Comparison of ENCODE assay signal across 8 cellular contexts in the genomic region with DNA sequence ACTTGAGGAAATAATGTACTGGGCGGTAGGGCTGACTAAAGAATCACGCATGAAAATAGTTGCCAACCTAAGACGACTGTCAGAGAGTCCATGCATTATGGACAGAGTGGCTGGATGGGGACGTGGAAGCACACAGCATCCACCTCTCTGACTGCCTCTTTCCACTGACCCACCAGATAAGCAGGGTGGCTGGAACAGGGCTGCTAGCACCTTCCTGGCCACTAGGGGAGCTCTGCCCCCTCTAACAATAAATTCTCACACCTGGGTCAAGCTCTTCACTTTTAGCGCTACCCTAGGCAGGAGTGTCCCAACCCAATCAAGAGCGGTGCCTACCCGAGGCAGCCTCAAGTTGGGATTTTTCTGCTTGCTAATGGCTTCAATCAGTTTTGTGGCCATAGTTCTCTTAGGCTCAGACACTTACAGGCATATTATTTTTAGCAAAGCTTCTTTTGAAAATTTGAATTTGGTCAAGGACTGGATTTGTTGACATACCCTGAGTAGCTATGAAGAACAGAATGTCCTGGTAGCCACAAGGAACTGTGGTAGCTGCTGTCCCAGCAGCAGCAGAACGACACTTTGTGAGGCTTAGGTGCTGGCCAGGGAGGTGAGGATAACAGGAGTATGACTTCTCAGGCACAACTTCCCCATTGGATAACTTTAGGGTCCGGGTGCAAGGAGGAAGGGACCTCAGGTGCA. TPM values are rescaled to one million over a fixed set of nuclear protein-coding genes. Genes with fewer than 3 reads are reported as not detected.
DNase-seq lines count a peak whose midpoint lies in the region; ATAC-seq, FAIRE-seq and TF ChIP-seq lines count a peak whose summit lies in the region.

No MANE protein-coding gene starts in this region.

- BruUV-seq in K562 (replicated peaks; lab: Mats Ljungman, UMichigan) = no TSS peak

- no peaks in the 10 kb centered on the region for H4K20me1 ChIP-seq in K562 (replicated peaks; ENCODE audit: control insufficient read depth, insufficient read depth, low read length)
- H4K20me1 ChIP-seq in keratinocyte (ENCODE audit: control insufficient read depth, extremely low read depth, insufficient read depth, low read length) = peaks cover 3% of the 10 kb centered on the region

- H3K4me2 ChIP-seq in K562 (ENCODE audit: insufficient read depth, low read length) = no peak overlapping the region
- H3K4me2 ChIP-seq in keratinocyte (ENCODE audit: control insufficient read depth, extremely low read depth, insufficient read depth, low read depth, low read length) = no peak overlapping the region

- H3K27ac ChIP-seq in K562 (ENCODE audit: extremely low read depth, low read depth, low read length) = no peak overlapping the region
- H3K27ac ChIP-seq in keratinocyte (ENCODE audit: control insufficient read depth, insufficient read depth, low read length) = no peak overlapping the region

- in situ Hi-C loops in K562 (cut with MboI) = no loop called here

- H3K4me1 ChIP-seq in K562 (replicated peaks in 1 of 2; ENCODE audit: control insufficient read depth in 2 of 2, insufficient read depth in 2 of 2, low read length in 2 of 2) = no peaks in the 10 kb centered on the region; a peak in 3 of 5 replicates
- H3K4me1 ChIP-seq in keratinocyte (ENCODE audit: control insufficient read depth, extremely low read depth, insufficient read depth, low read length) = no peaks in the 10 kb centered on the region

- no peaks in the 10 kb centered on the region for H3K79me2 ChIP-seq in K562 (ENCODE audit: control insufficient read depth, insufficient read depth, low read length)
- H3K79me2 ChIP-seq in keratinocyte (ENCODE audit: control insufficient read depth, insufficient read depth, low read length) = no peaks in the 10 kb centered on the region

- TF ChIP-seq CTCF in K562 (IDR thresholded peaks at IDR 0.05 in 2 of 3, conservative IDR thresholded peaks at IDR 0.05 in 1 of 3; ENCODE audit: insufficient read depth in 2 of 3, low read depth in 1 of 3, low read length in 3 of 3) = peak; percentile 75 to 85 (median 78)
- TF ChIP-seq CTCF in keratinocyte (optimal IDR thresholded peaks at IDR 0.05 in 1 of 3, IDR thresholded peaks at IDR 0.05 in 1 of 3, conservative IDR thresholded peaks at IDR 0.05 in 1 of 3; ENCODE audit: extremely low read depth in 1 of 3, insufficient read depth in 2 of 3, low read length in 3 of 3) = peak; percentile 90 to 93 (median 91)

- TF ChIP-seq EP300 in Ishikawa (IDR thresholded peaks at IDR 0.05; ENCODE audit: borderline replicate concordance) = no peak
- no peak for TF ChIP-seq EP300 in K562 (IDR thresholded peaks at IDR 0.05; ENCODE audit: low read length)

- peak; percentile 63 for TF ChIP-seq RAD21 in Ishikawa (IDR thresholded peaks at IDR 0.05; ENCODE audit: low read depth)
- TF ChIP-seq RAD21 in K562 (CRISPR knock-in tag; conservative IDR thresholded peaks at IDR 0.05 in 1 of 2, IDR thresholded peaks at IDR 0.05 in 1 of 2) = peak in 1 of 2 experiments; percentile 40; a peak in 2 of 4 replicates

- FAIRE-seq in K562 (lab: Jason Lieb, UNC) (peak; percentile 81), keratinocyte (lab: Jason Lieb, UNC) (peak; percentile 57)

- H3K9me3 ChIP-seq in K562 (replicated peaks; ENCODE audit: control insufficient read depth, insufficient read depth, low read depth, low read length) (no peaks in the 10 kb centered on the region), keratinocyte (ENCODE audit: control insufficient read depth, low read depth, low read length) (no peaks in the 10 kb centered on the region)

- H3K27me3 ChIP-seq in K562 (ENCODE audit: control insufficient read depth in 2 of 2, insufficient read depth in 2 of 2, low read length in 2 of 2) (no peaks in the 10 kb centered on the region), keratinocyte (ENCODE audit: control insufficient read depth, extremely low read depth, insufficient read depth, low read length) (no peaks in the 10 kb centered on the region)

- H3K9ac ChIP-seq in K562 (ENCODE audit: insufficient read depth in 1 of 2, low read depth in 2 of 2, low read length in 2 of 2) (no peak overlapping the region), keratinocyte (ENCODE audit: control insufficient read depth, extremely low read depth, insufficient read depth, low read length) (no peak overlapping the region)

- intact Hi-C loops in K562 (cut with micrococcal nuclease) = loop anchor here (2.0 to 5.0 kb wide), 2 partner anchors 32 to 39 kb away; partner anchors contain the start of genes CCDC107 and RMRP

- POLR2A ChIA-PET in K562 (lab: Yijun Ruan, JAX) = interaction anchor here (0.5 to 1.9 kb wide), 12 partner anchors 9 to 263 kb away, joined by 3 to 8 read pairs (median 3); partner anchors contain the start of genes CCDC107, CREB3, RMRP and TLN1

- no peak for TF ChIP-seq POLR2A in K562 (conservative IDR thresholded peaks at IDR 0.05)

- H3K9me1 ChIP-seq in K562 (ENCODE audit: control insufficient read depth, insufficient read depth, low read length) (no peaks in the 10 kb centered on the region), keratinocyte (ENCODE audit: control insufficient read depth, extremely low read depth, insufficient read depth, low read length) (no peaks in the 10 kb centered on the region)

- DNase-seq in COLO829 (ENCODE audit: low spot score) (peak; percentile 48), GM19238 (ENCODE audit: insufficient read length, low spot score) (peak; percentile 71), T-helper 2 cell (peak in 4 of 5 experiments; percentile 30 to 47 (median 44)), K562 (ENCODE audit: extremely low read depth in 1 of 4, low spot score in 3 of 4) (peak; percentile 59 to 70 (median 69)), keratinocyte (ENCODE audit: low read depth, low spot score) (peak; percentile 25), NCI-H187 treated with DMSO at 0.1 percent for 48 hours (lab: John Stamatoyannopoulos, UW) (no peak)
- peak; percentile 59 to 63 for DNase-seq in stimulated activated CD4-positive, alpha-beta T cell treated with anti-CD3 and anti-CD28 coated beads, Interleukin-2, amount 100 ng/mL, for 24 hours

- dilution Hi-C loops in keratinocyte (cut with MboI; ENCODE audit: extremely low pct_ligation_motif_present, low sequenced_read_pairs) = no loop called here

- no peak overlapping the region for H2AFZ ChIP-seq in K562 (ENCODE audit: low read depth, low read length)
- H2AFZ ChIP-seq in keratinocyte (ENCODE audit: control insufficient read depth, low read length) = no peak overlapping the region

- 29% methylated on average over 9 of the region's 9 CpGs for WGBS in K562 (ENCODE audit: insufficient coverage, low coverage, missing lambda C conversion rate)

- CTCF ChIA-PET in K562 (lab: Yijun Ruan, JAX; ENCODE audit: low intra/inter-chr PET ratio) = no interaction called here

- no peak overlapping the region for H3K4me3 ChIP-seq in K562
- no peak overlapping the region for H3K4me3 ChIP-seq in keratinocyte (ENCODE audit: control insufficient read depth in 2 of 3, extremely low read depth in 1 of 3, insufficient read depth in 2 of 3, low read depth in 1 of 3, low read length in 3 of 3)

- peak; percentile 96 for ATAC-seq in K562

- peaks cover 60% of the 10 kb centered on the region for H3K36me3 ChIP-seq in K562 (ENCODE audit: control insufficient read depth, insufficient read depth, low read length)
- H3K36me3 ChIP-seq in keratinocyte (ENCODE audit: control insufficient read depth in 2 of 2, extremely low read depth in 1 of 2, insufficient read depth in 2 of 2, low read length in 2 of 2) = peaks cover 38 to 44% of the 10 kb centered on the region in 2 experiments

RNA-seq across cellular contexts. Expression of gene TPM2, which starts 6.9 kb away (rescaled TPM):
- 40.2 and 54.0 TPM in 2 replicates for total RNA-seq in K562 (2011; cell fraction: chromatin; rRNA removed; ENCODE audit: low replicate concordance)
- total RNA-seq in K562 (2011; cell fraction: nucleolus; rRNA removed) = 25.3 and 29.3 TPM in 2 replicates
- total RNA-seq in K562 (2011; cell fraction: nucleoplasm; rRNA removed) = 34.5 and 39.0 TPM in 2 replicates
- 4.5 TPM in 2 replicates for total RNA-seq in K562 (2014; rRNA removed)
- 1.7 and 1.8 TPM in 2 replicates for total RNA-seq in K562 (2014; rRNA removed; fragmentation: Illumina TruSeq; extraction: Trizol)
- 2.9 and 3.3 TPM in 2 replicates for total RNA-seq in K562 (2015; rRNA removed; fragmentation: Illumina TruSeq; extraction: Trizol)
- 6.9 and 9.1 TPM in 2 replicates for total RNA-seq in K562 (2021)
- polyA plus RNA-seq in K562 (2011; rRNA removed) = 4.6 and 7.9 TPM in 2 replicates
- 1.1 and 2.0 TPM in 2 replicates for polyA plus RNA-seq in K562 (2011; cell fraction: cytosol; rRNA removed)
- polyA plus RNA-seq in K562 (2011; cell fraction: nucleus; rRNA removed) = 63.3 and 81.9 TPM in 2 replicates
- polyA plus RNA-seq in K562 (2012) = 7.8 and 11.9 TPM in 2 replicates
- polyA plus RNA-seq in K562 (2014; fragmentation: Illumina TruSeq; extraction: Trizol) = 4.9 and 5.2 TPM in 2 replicates
- polyA plus RNA-seq in K562 (2014; fragmentation: Nextera tagmentation; extraction: Ambion mirVana) = under 1 TPM; 0.28 to 0.56 TPM
- polyA plus RNA-seq in K562 (2014; rRNA removed) = 9.8 and 16.1 TPM in 2 replicates
- polyA minus RNA-seq in K562 (2011; rRNA and poly(A)+ RNA removed) = 0.91 and 1.3 TPM in 2 replicates
- polyA minus RNA-seq in K562 (2011; cell fraction: cytosol; rRNA and poly(A)+ RNA removed) = 2.1 and 5.4 TPM in 2 replicates
- 5.0 and 5.3 TPM in 2 replicates for polyA minus RNA-seq in K562 (2011; cell fraction: nucleus; rRNA and poly(A)+ RNA removed)
- polyA plus RNA-seq in keratinocyte = 30.1 to 67.0 TPM (median 53.1 TPM) in 3 replicates
- 7.8 TPM for polyA plus RNA-seq in keratinocyte (2011; ENCODE audit: low read depth)
- 26.6 and 76.0 TPM in 2 replicates for polyA plus RNA-seq in keratinocyte (2011; cell fraction: cytosol; rRNA removed)
- polyA plus RNA-seq in keratinocyte (2011; cell fraction: nucleus; rRNA removed) = 95.7 and 110 TPM in 2 replicates
- 4.1 and 45.7 TPM in 2 replicates for polyA plus RNA-seq in keratinocyte (2012; ENCODE audit: low replicate concordance)
- polyA minus RNA-seq in keratinocyte = 4.1 to 14.7 TPM (median 7.4 TPM) in 3 replicates
- 34.1 TPM for polyA minus RNA-seq in keratinocyte (2011; cell fraction: cytosol; rRNA and poly(A)+ RNA removed)
- polyA minus RNA-seq in keratinocyte (2011; cell fraction: nucleus; rRNA and poly(A)+ RNA removed) = 8.2 and 12.3 TPM in 2 replicates

RNA-seq across cellular contexts. Expression of gene CA9, which starts 22.9 kb away (rescaled TPM):
- total RNA-seq in K562 (2011; cell fraction: chromatin; rRNA removed; ENCODE audit: low replicate concordance) = 3.0 and 11.1 TPM in 2 replicates
- total RNA-seq in K562 (2011; cell fraction: nucleolus; rRNA removed) = 11.6 and 14.5 TPM in 2 replicates
- 8.3 and 12.4 TPM in 2 replicates for total RNA-seq in K562 (2011; cell fraction: nucleoplasm; rRNA removed)
- total RNA-seq in K562 (2014; rRNA removed) (0.36 and 0.45 TPM in 2 replicates), K562 (2014; rRNA removed; fragmentation: Illumina TruSeq; extraction: Trizol) (not detected in 2 replicates), K562 (2015; rRNA removed; fragmentation: Illumina TruSeq; extraction: Trizol) (not detected in 2 replicates), K562 (2021) (0.63 and 0.73 TPM in 2 replicates)
- polyA plus RNA-seq in K562 (2011; rRNA removed) (10.6 and 13.0 TPM in 2 replicates), K562 (2014; fragmentation: Illumina TruSeq; extraction: Trizol) (0.15 and 0.24 TPM in 2 replicates), K562 (2014; fragmentation: Nextera tagmentation; extraction: Ambion mirVana) (not detected), K562 (2014; rRNA removed) (0.60 TPM in 1 of 2 replicates, not detected in the other), keratinocyte (0.89 to 9.5 TPM (median 7.2 TPM) in 3 replicates)
- 9.3 and 13.2 TPM in 2 replicates for polyA plus RNA-seq in K562 (2011; cell fraction: cytosol; rRNA removed)
- 9.5 and 15.2 TPM in 2 replicates for polyA plus RNA-seq in K562 (2011; cell fraction: nucleus; rRNA removed)
- 2.4 and 2.7 TPM in 2 replicates for polyA plus RNA-seq in K562 (2012)
- polyA minus RNA-seq in K562 (2011; rRNA and poly(A)+ RNA removed) = 1.4 and 1.5 TPM in 2 replicates
- polyA minus RNA-seq in K562 (2011; cell fraction: cytosol; rRNA and poly(A)+ RNA removed) = 3.1 and 4.2 TPM in 2 replicates
- polyA minus RNA-seq in K562 (2011; cell fraction: nucleus; rRNA and poly(A)+ RNA removed) = 0.78 and 1.2 TPM in 2 replicates
- polyA plus RNA-seq in keratinocyte (2011; ENCODE audit: low read depth) = 0.60 TPM
- polyA plus RNA-seq in keratinocyte (2011; cell fraction: cytosol; rRNA removed) = 0.56 and 1.1 TPM in 2 replicates
- polyA plus RNA-seq in keratinocyte (2011; cell fraction: nucleus; rRNA removed) = 4.1 and 6.4 TPM in 2 replicates
- 1.5 TPM in 2 replicates for polyA plus RNA-seq in keratinocyte (2012; ENCODE audit: low replicate concordance)
- 1.9 to 6.5 TPM (median 4.5 TPM) in 3 replicates for polyA minus RNA-seq in keratinocyte
- polyA minus RNA-seq in keratinocyte (2011; cell fraction: cytosol; rRNA and poly(A)+ RNA removed) = 1.9 TPM
- polyA minus RNA-seq in keratinocyte (2011; cell fraction: nucleus; rRNA and poly(A)+ RNA removed) = 2.2 and 3.7 TPM in 2 replicates

RNA-seq across cellular contexts. Expression of gene ARHGEF39, which starts 31.7 kb away (rescaled TPM):
- 35.7 and 63.9 TPM in 2 replicates for total RNA-seq in K562 (2011; cell fraction: chromatin; rRNA removed; ENCODE audit: low replicate concordance)
- total RNA-seq in K562 (2011; cell fraction: nucleolus; rRNA removed) = 41.4 and 45.8 TPM in 2 replicates
- total RNA-seq in K562 (2011; cell fraction: nucleoplasm; rRNA removed) = 37.0 and 37.6 TPM in 2 replicates
- total RNA-seq in K562 (2014; rRNA removed) (7.6 and 7.7 TPM in 2 replicates), K562 (2014; rRNA removed; fragmentation: Illumina TruSeq; extraction: Trizol) (10.0 and 12.0 TPM in 2 replicates), K562 (2015; rRNA removed; fragmentation: Illumina TruSeq; extraction: Trizol) (12.7 and 12.9 TPM in 2 replicates), K562 (2021) (15.1 and 16.1 TPM in 2 replicates)
- polyA plus RNA-seq in K562 (2011; rRNA removed) (20.7 and 20.8 TPM in 2 replicates), K562 (2014; fragmentation: Illumina TruSeq; extraction: Trizol) (19.6 and 21.7 TPM in 2 replicates), K562 (2014; fragmentation: Nextera tagmentation; extraction: Ambion mirVana) (1 to 10 TPM; 2.8 to 5.5 TPM), K562 (2014; rRNA removed) (17.2 and 21.7 TPM in 2 replicates), keratinocyte (0.88 to 3.3 TPM (median 2.4 TPM) in 3 replicates)
- polyA plus RNA-seq in K562 (2011; cell fraction: cytosol; rRNA removed) = 16.1 and 21.4 TPM in 2 replicates
- 50.2 and 64.3 TPM in 2 replicates for polyA plus RNA-seq in K562 (2011; cell fraction: nucleus; rRNA removed)
- 9.6 and 15.8 TPM in 2 replicates for polyA plus RNA-seq in K562 (2012)
- polyA minus RNA-seq in K562 (2011; rRNA and poly(A)+ RNA removed) = 11.9 and 12.1 TPM in 2 replicates
- polyA minus RNA-seq in K562 (2011; cell fraction: cytosol; rRNA and poly(A)+ RNA removed) = 10.7 and 12.1 TPM in 2 replicates
- 16.8 and 19.7 TPM in 2 replicates for polyA minus RNA-seq in K562 (2011; cell fraction: nucleus; rRNA and poly(A)+ RNA removed)
- not detected for polyA plus RNA-seq in keratinocyte (2011; ENCODE audit: low read depth)
- polyA plus RNA-seq in keratinocyte (2011; cell fraction: cytosol; rRNA removed) = 0.89 and 1.3 TPM in 2 replicates
- polyA plus RNA-seq in keratinocyte (2011; cell fraction: nucleus; rRNA removed) = 2.3 TPM in 2 replicates
- 0.55 and 2.7 TPM in 2 replicates for polyA plus RNA-seq in keratinocyte (2012; ENCODE audit: low replicate concordance)
- polyA minus RNA-seq in keratinocyte = 0.69 to 1.4 TPM (median 1.3 TPM) in 3 replicates
- 1.2 TPM for polyA minus RNA-seq in keratinocyte (2011; cell fraction: cytosol; rRNA and poly(A)+ RNA removed)
- 0.16 TPM in 1 of 2 replicates, not detected in the other for polyA minus RNA-seq in keratinocyte (2011; cell fraction: nucleus; rRNA and poly(A)+ RNA removed)

RNA-seq across cellular contexts. Expression of gene TLN1, which starts 35.3 kb away (rescaled TPM):
- 276 and 411 TPM in 2 replicates for total RNA-seq in K562 (2011; cell fraction: chromatin; rRNA removed; ENCODE audit: low replicate concordance)
- 190 and 200 TPM in 2 replicates for total RNA-seq in K562 (2011; cell fraction: nucleolus; rRNA removed)
- total RNA-seq in K562 (2011; cell fraction: nucleoplasm; rRNA removed) = 167 and 186 TPM in 2 replicates
- 94.3 and 121 TPM in 2 replicates for total RNA-seq in K562 (2014; rRNA removed)
- 40.9 and 44.0 TPM in 2 replicates for total RNA-seq in K562 (2014; rRNA removed; fragmentation: Illumina TruSeq; extraction: Trizol)
- total RNA-seq in K562 (2015; rRNA removed; fragmentation: Illumina TruSeq; extraction: Trizol) = 49.4 and 50.7 TPM in 2 replicates
- total RNA-seq in K562 (2021) = 201 and 240 TPM in 2 replicates
- polyA plus RNA-seq in K562 (2011; rRNA removed) = 54.8 and 98.5 TPM in 2 replicates
- 49.0 and 84.8 TPM in 2 replicates for polyA plus RNA-seq in K562 (2011; cell fraction: cytosol; rRNA removed)
- polyA plus RNA-seq in K562 (2011; cell fraction: nucleus; rRNA removed) = 81.3 and 128 TPM in 2 replicates
- polyA plus RNA-seq in K562 (2012) = 116 and 190 TPM in 2 replicates
- polyA plus RNA-seq in K562 (2014; fragmentation: Illumina TruSeq; extraction: Trizol) = 75.1 and 98.7 TPM in 2 replicates
- polyA plus RNA-seq in K562 (2014; fragmentation: Nextera tagmentation; extraction: Ambion mirVana) = 10 to 100 TPM in 1 of 2 experiments, 1 to 10 TPM in 1; 3.6 to 10.2 TPM
- polyA plus RNA-seq in K562 (2014; rRNA removed) = 49.2 and 72.0 TPM in 2 replicates
- 190 and 196 TPM in 2 replicates for polyA minus RNA-seq in K562 (2011; rRNA and poly(A)+ RNA removed)
- polyA minus RNA-seq in K562 (2011; cell fraction: cytosol; rRNA and poly(A)+ RNA removed) = 278 and 355 TPM in 2 replicates
- 62.3 and 63.3 TPM in 2 replicates for polyA minus RNA-seq in K562 (2011; cell fraction: nucleus; rRNA and poly(A)+ RNA removed)
- 53.0 to 98.3 TPM (median 54.6 TPM) in 3 replicates for polyA plus RNA-seq in keratinocyte
- 80.1 TPM for polyA plus RNA-seq in keratinocyte (2011; ENCODE audit: low read depth)
- 34.1 and 58.4 TPM in 2 replicates for polyA plus RNA-seq in keratinocyte (2011; cell fraction: cytosol; rRNA removed)
- 115 and 144 TPM in 2 replicates for polyA plus RNA-seq in keratinocyte (2011; cell fraction: nucleus; rRNA removed)
- polyA plus RNA-seq in keratinocyte (2012; ENCODE audit: low replicate concordance) = 36.2 and 124 TPM in 2 replicates
- 196 to 448 TPM (median 286 TPM) in 3 replicates for polyA minus RNA-seq in keratinocyte
- polyA minus RNA-seq in keratinocyte (2011; cell fraction: cytosol; rRNA and poly(A)+ RNA removed) = 291 TPM
- polyA minus RNA-seq in keratinocyte (2011; cell fraction: nucleus; rRNA and poly(A)+ RNA removed) = 223 and 237 TPM in 2 replicates

RNA-seq across cellular contexts. Expression of gene CREB3, which starts 35.8 kb away (rescaled TPM):
- total RNA-seq in K562 (2011; cell fraction: chromatin; rRNA removed; ENCODE audit: low replicate concordance) = 13.6 and 27.1 TPM in 2 replicates
- total RNA-seq in K562 (2011; cell fraction: nucleolus; rRNA removed) = 20.3 and 23.0 TPM in 2 replicates
- total RNA-seq in K562 (2011; cell fraction: nucleoplasm; rRNA removed) = 14.0 and 18.6 TPM in 2 replicates
- total RNA-seq in K562 (2014; rRNA removed) (18.3 and 19.3 TPM in 2 replicates), K562 (2014; rRNA removed; fragmentation: Illumina TruSeq; extraction: Trizol) (10.6 and 10.8 TPM in 2 replicates), K562 (2015; rRNA removed; fragmentation: Illumina TruSeq; extraction: Trizol) (13.1 and 14.9 TPM in 2 replicates), K562 (2021) (16.5 and 17.0 TPM in 2 replicates)
- polyA plus RNA-seq in K562 (2011; rRNA removed) (8.1 and 9.4 TPM in 2 replicates), K562 (2014; fragmentation: Illumina TruSeq; extraction: Trizol) (17.1 and 18.3 TPM in 2 replicates), K562 (2014; fragmentation: Nextera tagmentation; extraction: Ambion mirVana) (1 to 10 TPM; 5.7 to 9.4 TPM), K562 (2014; rRNA removed) (15.3 TPM in 2 replicates), keratinocyte (24.6 to 33.2 TPM (median 27.0 TPM) in 3 replicates)
- 7.9 and 14.4 TPM in 2 replicates for polyA plus RNA-seq in K562 (2011; cell fraction: cytosol; rRNA removed)
- 16.5 and 20.0 TPM in 2 replicates for polyA plus RNA-seq in K562 (2011; cell fraction: nucleus; rRNA removed)
- polyA plus RNA-seq in K562 (2012) = 14.9 and 23.7 TPM in 2 replicates
- polyA minus RNA-seq in K562 (2011; rRNA and poly(A)+ RNA removed) = 4.0 and 4.5 TPM in 2 replicates
- 4.2 and 4.7 TPM in 2 replicates for polyA minus RNA-seq in K562 (2011; cell fraction: cytosol; rRNA and poly(A)+ RNA removed)
- 7.4 and 7.9 TPM in 2 replicates for polyA minus RNA-seq in K562 (2011; cell fraction: nucleus; rRNA and poly(A)+ RNA removed)
- 9.8 TPM for polyA plus RNA-seq in keratinocyte (2011; ENCODE audit: low read depth)
- polyA plus RNA-seq in keratinocyte (2011; cell fraction: cytosol; rRNA removed) = 28.5 and 33.1 TPM in 2 replicates
- 18.5 and 22.8 TPM in 2 replicates for polyA plus RNA-seq in keratinocyte (2011; cell fraction: nucleus; rRNA removed)
- polyA plus RNA-seq in keratinocyte (2012; ENCODE audit: low replicate concordance) = 16.2 and 38.5 TPM in 2 replicates
- polyA minus RNA-seq in keratinocyte = 16.6 to 46.4 TPM (median 17.6 TPM) in 3 replicates
- 16.1 TPM for polyA minus RNA-seq in keratinocyte (2011; cell fraction: cytosol; rRNA and poly(A)+ RNA removed)
- 8.3 and 13.7 TPM in 2 replicates for polyA minus RNA-seq in keratinocyte (2011; cell fraction: nucleus; rRNA and poly(A)+ RNA removed)
